Comparison of ENCODE assay signal across 12 cellular contexts in the genomic region with DNA sequence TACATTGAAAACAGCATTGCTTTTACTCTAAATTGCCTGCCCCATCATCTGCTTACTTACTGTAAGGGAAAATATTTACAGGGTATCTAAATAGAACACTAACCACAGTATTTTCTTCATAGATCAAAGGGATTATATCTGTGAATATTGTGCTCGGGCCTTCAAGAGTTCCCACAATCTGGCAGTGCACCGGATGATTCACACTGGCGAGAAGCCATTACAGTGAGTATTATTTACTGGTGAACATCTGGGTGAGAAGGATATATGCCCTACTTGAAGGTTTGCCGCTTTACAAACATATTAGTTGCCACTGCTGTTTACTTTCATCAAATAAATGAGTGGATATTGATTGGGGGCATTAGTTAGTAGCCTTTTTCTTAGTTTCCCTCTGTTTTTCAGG. TPM values are rescaled to one million over a fixed set of nuclear protein-coding genes. Genes with fewer than 3 reads are reported as not detected.
DNase-seq lines count a peak whose midpoint lies in the region; ATAC-seq, FAIRE-seq and TF ChIP-seq lines count a peak whose summit lies in the region.
"Had no signal": no experiment of that assay in that cellular context is flagged by ENCODE, and none has a peak within 500 bp of the region (broad histone marks: within the 10 kb centered on the region; RNA-seq: fewer than 3 reads in every experiment).

No MANE protein-coding gene starts in this region.

- FAIRE-seq in H54 (lab: Jason Lieb, UNC) (peak; percentile 93), keratinocyte (lab: Jason Lieb, UNC) (peak; percentile 96)

- 22 to 38% methylated on average over 4 of the region's 4 CpGs for WGBS in body of pancreas, 2 donors

- CTCF ChIA-PET in A673 (lab: Charles Lee), result no interaction called here

- H3F3A ChIP-seq in neural progenitor cell (ENCODE audit: low read depth), result no peaks in the 10 kb centered on the region

- intact Hi-C loops in A673 (cut with micrococcal nuclease; ENCODE audit: unreplicated experiment), result loop anchor here (5.0 kb wide), 1 partner anchor 34 kb away; no protein-coding TSS in a partner anchor
- intact Hi-C loops in body of pancreas (cut with DNase I), result no loop called here

- H3K9me3 Mint-ChIP-seq in neural progenitor cell, result no peaks in the 10 kb centered on the region
- H3K9me3 Mint-ChIP-seq: central memory CD8-positive, alpha-beta T cell had no signal

- H3K36me3 ChIP-seq in A673 (ENCODE audit: insufficient read depth, low read length, poor library complexity, severe bottlenecking) (peaks cover 98% of the 10 kb centered on the region), body of pancreas (replicated peaks in 1 of 2; ENCODE audit: insufficient read depth in 1 of 2, low read depth in 2 of 2) (peaks cover 0 to 25% of the 10 kb centered on the region in 2 donors), keratinocyte (ENCODE audit: control insufficient read depth in 2 of 2, extremely low read depth in 1 of 2, insufficient read depth in 2 of 2, low read length in 2 of 2) (peaks cover 29 to 39% of the 10 kb centered on the region in 2 experiments), neural progenitor cell (peaks cover 48% of the 10 kb centered on the region)

- H3K27ac ChIP-seq in A673 (ENCODE audit: low read depth, low read length, poor library complexity, severe bottlenecking) (no peak overlapping the region), body of pancreas (peak overlapping the region in 2 of 4 donors; percentile 13 to 40), keratinocyte (ENCODE audit: control insufficient read depth, insufficient read depth, low read length) (peak overlapping the region; percentile 17), neural progenitor cell (no peak overlapping the region)

- DNase-seq in A673 (ENCODE audit: low spot score) (peak; percentile 50), H54 (ENCODE audit: insufficient read length, low spot score) (peak; percentile 30), body of pancreas (peak; percentile 57 to 74 (median 68)), keratinocyte (ENCODE audit: low read depth, low spot score) (no peak), occipital lobe (lab: John Stamatoyannopoulos, UW) (no peak), neural progenitor cell (ENCODE audit: low spot score) (no peak)
- DNase-seq: activated CD8-positive, alpha-beta memory T cell treated with anti-CD3 and anti-CD28 coated beads for 24 hours; NCI-H1092 treated with DMSO at 0.1 percent for 48 hours had no signal

- H3K4me3 ChIP-seq in A673 (ENCODE audit: low read depth, low read length, poor library complexity, severe bottlenecking) (no peak overlapping the region), body of pancreas (no peak overlapping the region), keratinocyte (ENCODE audit: control insufficient read depth in 2 of 3, extremely low read depth in 1 of 3, insufficient read depth in 2 of 3, low read depth in 1 of 3, low read length in 3 of 3) (no peak overlapping the region), neural progenitor cell (no peak overlapping the region)

- H3K36me3 Mint-ChIP-seq in neural progenitor cell, result peaks cover 45% of the 10 kb centered on the region

- H3K4me1 Mint-ChIP-seq in neural progenitor cell, result no peaks in the 10 kb centered on the region
- H3K4me1 Mint-ChIP-seq: CD14-positive monocyte; central memory CD8-positive, alpha-beta T cell had no signal

- TF ChIP-seq CTCF in A673 (conservative IDR thresholded peaks at IDR 0.05; ENCODE audit: low read depth, low read length) (no peak), body of pancreas (IDR thresholded peaks at IDR 0.05) (no peak), keratinocyte (optimal IDR thresholded peaks at IDR 0.05 in 1 of 3, IDR thresholded peaks at IDR 0.05 in 1 of 3, conservative IDR thresholded peaks at IDR 0.05 in 1 of 3; ENCODE audit: extremely low read depth in 1 of 3, insufficient read depth in 2 of 3, low read length in 3 of 3) (no peak), neural progenitor cell (IDR thresholded peaks at IDR 0.05) (no peak)

- no peak overlapping the region for H3K4me3 Mint-ChIP-seq in neural progenitor cell
- H3K4me3 Mint-ChIP-seq: CD14-positive monocyte; central memory CD8-positive, alpha-beta T cell had no signal

- TF ChIP-seq POLR2A in H54 (IDR thresholded peaks at IDR 0.05; ENCODE audit: low read depth, low read length), result no peak
- TF ChIP-seq POLR2A in body of pancreas (IDR thresholded peaks at IDR 0.05), result no peak

- H3K9ac ChIP-seq in keratinocyte (ENCODE audit: control insufficient read depth, extremely low read depth, insufficient read depth, low read length) (no peak overlapping the region), neural progenitor cell (no peak overlapping the region)

- peaks cover 17% of the 10 kb centered on the region for H3K4me1 ChIP-seq in A673 (ENCODE audit: insufficient read depth, low read length, poor library complexity, severe bottlenecking)
- peaks cover 21% of the 10 kb centered on the region for H3K4me1 ChIP-seq in body of pancreas
- H3K4me1 ChIP-seq in keratinocyte (ENCODE audit: control insufficient read depth, extremely low read depth, insufficient read depth, low read length), result peaks cover 20% of the 10 kb centered on the region
- no peaks in the 10 kb centered on the region for H3K4me1 ChIP-seq in neural progenitor cell

- no peaks in the 10 kb centered on the region for H3K27me3 ChIP-seq in A673 (replicated peaks; ENCODE audit: insufficient read depth, low read depth, low read length, poor library complexity)
- no peaks in the 10 kb centered on the region for H3K27me3 ChIP-seq in body of pancreas
- no peaks in the 10 kb centered on the region for H3K27me3 ChIP-seq in keratinocyte (ENCODE audit: control insufficient read depth, extremely low read depth, insufficient read depth, low read length)
- H3K27me3 ChIP-seq in neural progenitor cell, result no peaks in the 10 kb centered on the region

- dilution Hi-C loops in keratinocyte (cut with MboI; ENCODE audit: extremely low pct_ligation_motif_present, low sequenced_read_pairs), result no loop called here

- H2AFZ ChIP-seq in keratinocyte (ENCODE audit: control insufficient read depth, low read length) (no peak overlapping the region), neural progenitor cell (replicated peaks) (no peak overlapping the region)

- no peaks in the 10 kb centered on the region for H3K9me3 ChIP-seq in A673 (ENCODE audit: low read depth, low read length, poor library complexity, severe bottlenecking)
- H3K9me3 ChIP-seq in body of pancreas, result no peaks in the 10 kb centered on the region
- no peaks in the 10 kb centered on the region for H3K9me3 ChIP-seq in keratinocyte (ENCODE audit: control insufficient read depth, low read depth, low read length)
- no peaks in the 10 kb centered on the region for H3K9me3 ChIP-seq in neural progenitor cell (ENCODE audit: low read depth)

- BruUV-seq in A673 (replicated peaks; lab: Mats Ljungman, UMichigan), result no TSS peak

- no peak overlapping the region for H3K27ac Mint-ChIP-seq in neural progenitor cell

- H3K9me1 ChIP-seq in keratinocyte (ENCODE audit: control insufficient read depth, extremely low read depth, insufficient read depth, low read length), result no peaks in the 10 kb centered on the region

- H4K20me1 ChIP-seq in keratinocyte (ENCODE audit: control insufficient read depth, extremely low read depth, insufficient read depth, low read length) (no peaks in the 10 kb centered on the region), neural progenitor cell (ENCODE audit: low read depth) (no peaks in the 10 kb centered on the region)

- H3K79me2 ChIP-seq in keratinocyte (ENCODE audit: control insufficient read depth, insufficient read depth, low read length) (peaks cover 6% of the 10 kb centered on the region), neural progenitor cell (ENCODE audit: low read depth) (no peaks in the 10 kb centered on the region)

- H3K4me2 ChIP-seq in keratinocyte (ENCODE audit: control insufficient read depth, extremely low read depth, insufficient read depth, low read depth, low read length) (no peak overlapping the region), neural progenitor cell (no peak overlapping the region)

- no peaks in the 10 kb centered on the region for H3K27me3 Mint-ChIP-seq in neural progenitor cell (ENCODE audit: insufficient read depth, low read depth)
- H3K27me3 Mint-ChIP-seq: central memory CD8-positive, alpha-beta T cell had no signal

- POLR2A ChIA-PET in A673 (lab: Charles Lee; ENCODE audit: low non-redundant PET), result no interaction called here

- ATAC-seq in body of pancreas (peak; percentile 74), GM19035 (IDR thresholded peaks at IDR 0.05; ENCODE audit: unreplicated experiment) (no peak), GM21447 (IDR thresholded peaks at IDR 0.05; ENCODE audit: unreplicated experiment) (no peak)

RNA-seq across cellular contexts. Expression of a gene that starts 5.9 kb away (rescaled TPM):
- total RNA-seq in A673 (2021) (5.1 and 5.5 TPM in 2 replicates), body of pancreas (1 to 10 TPM in 1 of 2 donors, under 1 TPM in 1; 0.66 to 1.3 TPM), occipital lobe (2.7 TPM), neural progenitor cell (ENCODE audit: low replicate concordance) (1.6 and 4.2 TPM in 2 replicates)
- polyA plus RNA-seq in keratinocyte, result 0.96 to 1.9 TPM (median 1.3 TPM) in 3 replicates
- polyA plus RNA-seq in keratinocyte (2011; ENCODE audit: low read depth), result 0.14 TPM
- 0.58 and 0.79 TPM in 2 replicates for polyA plus RNA-seq in keratinocyte (2011; cell fraction: cytosol; rRNA removed)
- 2.7 and 3.2 TPM in 2 replicates for polyA plus RNA-seq in keratinocyte (2011; cell fraction: nucleus; rRNA removed)
- polyA plus RNA-seq in keratinocyte (2012; ENCODE audit: low replicate concordance), result 1.0 and 1.2 TPM in 2 replicates
- 1.4 to 8.4 TPM (median 2.8 TPM) in 3 replicates for polyA minus RNA-seq in keratinocyte
- polyA minus RNA-seq in keratinocyte (2011; cell fraction: cytosol; rRNA and poly(A)+ RNA removed), result not detected
- 4.9 and 6.8 TPM in 2 replicates for polyA minus RNA-seq in keratinocyte (2011; cell fraction: nucleus; rRNA and poly(A)+ RNA removed)
- polyA plus RNA-seq: CD14-positive monocyte had no signal

RNA-seq across cellular contexts. Expression of a gene that starts 37.7 kb away (rescaled TPM):
- total RNA-seq in A673 (2021) (73.2 and 74.3 TPM in 2 replicates), body of pancreas (10 to 100 TPM; 25.4 to 25.7 TPM), occipital lobe (56.0 TPM), neural progenitor cell (ENCODE audit: low replicate concordance) (37.7 and 52.0 TPM in 2 replicates)
- polyA plus RNA-seq in keratinocyte, result 30.1 to 45.6 TPM (median 34.0 TPM) in 3 replicates
- 14.5 TPM for polyA plus RNA-seq in keratinocyte (2011; ENCODE audit: low read depth)
- polyA plus RNA-seq in keratinocyte (2011; cell fraction: cytosol; rRNA removed), result 30.4 and 45.7 TPM in 2 replicates
- 28.5 and 40.5 TPM in 2 replicates for polyA plus RNA-seq in keratinocyte (2011; cell fraction: nucleus; rRNA removed)
- polyA plus RNA-seq in keratinocyte (2012; ENCODE audit: low replicate concordance), result 21.6 and 38.7 TPM in 2 replicates
- 14.7 to 40.9 TPM (median 25.4 TPM) in 3 replicates for polyA minus RNA-seq in keratinocyte
- polyA minus RNA-seq in keratinocyte (2011; cell fraction: cytosol; rRNA and poly(A)+ RNA removed), result 27.4 TPM
- 19.5 and 35.0 TPM in 2 replicates for polyA minus RNA-seq in keratinocyte (2011; cell fraction: nucleus; rRNA and poly(A)+ RNA removed)

RNA-seq across cellular contexts. Expression of a gene that starts 40.9 kb away (rescaled TPM):
- total RNA-seq in A673 (2021), result 3.3 and 3.8 TPM in 2 replicates
- total RNA-seq in body of pancreas, result 1 to 10 TPM; 5.7 to 6.3 TPM
- polyA plus RNA-seq in keratinocyte, result 83.9 to 147 TPM (median 92.5 TPM) in 3 replicates
- 0.85 TPM for polyA plus RNA-seq in keratinocyte (2011; ENCODE audit: low read depth)
- polyA plus RNA-seq in keratinocyte (2011; cell fraction: cytosol; rRNA removed), result 94.2 and 142 TPM in 2 replicates
- polyA plus RNA-seq in keratinocyte (2011; cell fraction: nucleus; rRNA removed), result 74.5 and 80.4 TPM in 2 replicates
- polyA plus RNA-seq in keratinocyte (2012; ENCODE audit: low replicate concordance), result 4.0 and 94.1 TPM in 2 replicates
- polyA minus RNA-seq in keratinocyte, result 85.8 to 114 TPM (median 103 TPM) in 3 replicates
- polyA minus RNA-seq in keratinocyte (2011; cell fraction: cytosol; rRNA and poly(A)+ RNA removed), result 44.7 TPM
- polyA minus RNA-seq in keratinocyte (2011; cell fraction: nucleus; rRNA and poly(A)+ RNA removed), result 32.9 and 63.1 TPM in 2 replicates
- 2.7 TPM for total RNA-seq in occipital lobe
- total RNA-seq in neural progenitor cell (ENCODE audit: low replicate concordance), result 3.1 and 5.0 TPM in 2 replicates

Comparison
In these comparisons a context has a peak if more than half of its experiments do, and no peak if none do; other contexts are left out.
1. DNase-seq: peak in A673 (single experiment), H54 (single experiment) and body of pancreas (4 of 4); none in keratinocyte (single experiment), occipital lobe (single experiment) and neural progenitor cell (single experiment).